In genomic region chr4:94488667-94489066, GRCh38 we compare ENCODE assay signal across 14 cellular contexts. TPM values are rescaled to one million over a fixed set of nuclear protein-coding genes. Genes with fewer than 3 reads are reported as not detected.
DNase-seq lines count a peak whose midpoint lies in the region; ATAC-seq, FAIRE-seq and TF ChIP-seq lines count a peak whose summit lies in the region.
"Had no signal": no experiment of that assay in that cellular context is flagged by ENCODE, and none has a peak within 500 bp of the region (broad histone marks: within the 10 kb centered on the region; RNA-seq: fewer than 3 reads in every experiment).

No MANE protein-coding gene starts in this region.

- CTCF ChIA-PET in BJ (lab: Yijun Ruan, JAX), result no interaction called here
- CTCF ChIA-PET in PC-3 (lab: Charles Lee), result interaction anchor here (0.6 kb wide), 1 partner anchor 43 kb away, joined by 4 read pairs; no protein-coding TSS in a partner anchor

- no peaks in the 10 kb centered on the region for H3K9me1 ChIP-seq in keratinocyte (ENCODE audit: control insufficient read depth, extremely low read depth, insufficient read depth, low read length)

- TF ChIP-seq CTCF in BJ (IDR thresholded peaks at IDR 0.05; ENCODE audit: insufficient read depth, low read depth, low read length), result no peak
- TF ChIP-seq CTCF in PC-3 (conservative IDR thresholded peaks at IDR 0.05; ENCODE audit: low read depth, low read length), result no peak
- TF ChIP-seq CTCF in keratinocyte (optimal IDR thresholded peaks at IDR 0.05 in 1 of 3, IDR thresholded peaks at IDR 0.05 in 1 of 3, conservative IDR thresholded peaks at IDR 0.05 in 1 of 3; ENCODE audit: extremely low read depth in 1 of 3, insufficient read depth in 2 of 3, low read length in 3 of 3), result no peak

- peaks cover 0 to 12% of the 10 kb centered on the region in 2 donors for H3K4me1 Mint-ChIP-seq in effector memory CD8-positive, alpha-beta T cell (ENCODE audit: low read depth in 2 of 2)

- no peak overlapping the region for H3K4me3 Mint-ChIP-seq in effector memory CD8-positive, alpha-beta T cell
- H3K4me3 Mint-ChIP-seq: activated naive CD8-positive, alpha-beta T cell treated with anti-CD3 and anti-CD28 coated beads, Interleukin-2, amount 10 ng/mL, durations not matched to agents 7 days and 5 days had no signal

- H3K27ac Mint-ChIP-seq in effector memory CD8-positive, alpha-beta T cell, result no peak overlapping the region
- H3K27ac Mint-ChIP-seq: activated naive CD8-positive, alpha-beta T cell treated with anti-CD3 and anti-CD28 coated beads, Interleukin-2, amount 10 ng/mL, durations not matched to agents 7 days and 5 days had no signal

- H2AFZ ChIP-seq in PC-3 (ENCODE audit: low read length), result no peak overlapping the region
- H2AFZ ChIP-seq in keratinocyte (ENCODE audit: control insufficient read depth, low read length), result no peak overlapping the region

- H3K79me2 ChIP-seq in PC-3 (ENCODE audit: low read length) (peaks cover 49% of the 10 kb centered on the region), keratinocyte (ENCODE audit: control insufficient read depth, insufficient read depth, low read length) (peaks cover 59% of the 10 kb centered on the region)

- H3K9me3 Mint-ChIP-seq in effector memory CD8-positive, alpha-beta T cell, result no peaks in the 10 kb centered on the region
- H3K9me3 Mint-ChIP-seq: activated naive CD8-positive, alpha-beta T cell treated with anti-CD3 and anti-CD28 coated beads, Interleukin-2, amount 10 ng/mL, durations not matched to agents 7 days and 5 days had no signal

- no peak overlapping the region for H3K4me3 ChIP-seq in BJ (ENCODE audit: low read depth, low read length)
- 0 out of 2 replicates have a peak overlapping the region, but pooled peaks have one; percentile 25 for H3K4me3 ChIP-seq in PC-3 (ENCODE audit: low read length)
- H3K4me3 ChIP-seq in keratinocyte (ENCODE audit: control insufficient read depth in 2 of 3, extremely low read depth in 1 of 3, insufficient read depth in 2 of 3, low read depth in 1 of 3, low read length in 3 of 3), result peak overlapping the region in 2 of 3 experiments; percentile 7 to 18
- H3K4me3 ChIP-seq: BLaER1 treated with 17β-estradiol and CSF1 and Interleukin-3, amounts not matched to agents 10 nM and 100 nM; K562; skin epidermis had no signal

- peak overlapping the region; percentile 65 for H3K4me2 ChIP-seq in PC-3 (ENCODE audit: low read length)
- H3K4me2 ChIP-seq in keratinocyte (ENCODE audit: control insufficient read depth, extremely low read depth, insufficient read depth, low read depth, low read length), result peak overlapping the region; percentile 71
- H3K4me2 ChIP-seq: BLaER1 treated with 17β-estradiol and CSF1 and Interleukin-3, amounts not matched to agents 10 nM and 100 nM had no signal

- peak; percentile 82 for DNase-seq in BJ (ENCODE audit: low read depth)
- peak; percentile 91 for DNase-seq in PC-3
- DNase-seq in dermis blood vessel endothelial cell, result peak; percentile 52
- DNase-seq in keratinocyte (ENCODE audit: low read depth, low spot score), result peak; percentile 91
- no peak for DNase-seq in NCI-H1436 (lab: John Stamatoyannopoulos, UW)
- no peak for DNase-seq in effector memory CD8-positive, alpha-beta T cell
- DNase-seq in middle frontal gyrus (ENCODE audit: extremely low spot score, low spot score), result no peak
- DNase-seq: activated naive CD8-positive, alpha-beta T cell treated with anti-CD3 and anti-CD28 coated beads, Interleukin-2, amount 10 ng/mL, durations not matched to agents 7 days and 5 days; NCI-H187; T1000 had no signal

- H3K9me3 ChIP-seq in PC-3 (ENCODE audit: low read length), result no peaks in the 10 kb centered on the region
- H3K9me3 ChIP-seq in keratinocyte (ENCODE audit: control insufficient read depth, low read depth, low read length), result no peaks in the 10 kb centered on the region
- H3K9me3 ChIP-seq: BLaER1 treated with 17β-estradiol and CSF1 and Interleukin-3, amounts not matched to agents 10 nM and 100 nM had no signal

- H3K27ac ChIP-seq in PC-3 (ENCODE audit: low read length), result peak overlapping the region; percentile 80
- H3K27ac ChIP-seq in keratinocyte (ENCODE audit: control insufficient read depth, insufficient read depth, low read length), result peak overlapping the region; percentile 70
- H3K27ac ChIP-seq: BLaER1 treated with 17β-estradiol and CSF1 and Interleukin-3, amounts not matched to agents 10 nM and 100 nM; skin epidermis had no signal

- H3F3A ChIP-seq in PC-3 (ENCODE audit: low read length, unreplicated experiment), result peaks cover 9% of the 10 kb centered on the region

- H3K27me3 ChIP-seq in BJ (ENCODE audit: control insufficient read depth, insufficient read depth, low read length), result no peaks in the 10 kb centered on the region
- H3K27me3 ChIP-seq in PC-3 (ENCODE audit: low read length), result no peaks in the 10 kb centered on the region
- no peaks in the 10 kb centered on the region for H3K27me3 ChIP-seq in keratinocyte (ENCODE audit: control insufficient read depth, extremely low read depth, insufficient read depth, low read length)
- H3K27me3 ChIP-seq: BLaER1 treated with 17β-estradiol and CSF1 and Interleukin-3, amounts not matched to agents 10 nM and 100 nM had no signal

- H3K27me3 Mint-ChIP-seq in effector memory CD8-positive, alpha-beta T cell, result no peaks in the 10 kb centered on the region
- H3K27me3 Mint-ChIP-seq: activated naive CD8-positive, alpha-beta T cell treated with anti-CD3 and anti-CD28 coated beads, Interleukin-2, amount 10 ng/mL, durations not matched to agents 7 days and 5 days had no signal

- POLR2A ChIA-PET in BJ (lab: Charles Lee) (no interaction called here), PC-3 (lab: Charles Lee; ENCODE audit: unreplicated experiment) (interaction anchor here (0.5 kb wide), 1 partner anchor 30 kb away, joined by 5 read pairs; no protein-coding TSS in a partner anchor)

- H4K20me1 ChIP-seq in PC-3 (ENCODE audit: low read length) (no peaks in the 10 kb centered on the region), keratinocyte (ENCODE audit: control insufficient read depth, extremely low read depth, insufficient read depth, low read length) (no peaks in the 10 kb centered on the region)

- H3K36me3 ChIP-seq in BJ (ENCODE audit: control insufficient read depth, insufficient read depth, low read length) (no peaks in the 10 kb centered on the region), PC-3 (ENCODE audit: low read depth, low read length) (peaks cover 6% of the 10 kb centered on the region; the same call in 1 of the 2 replicates), keratinocyte (ENCODE audit: control insufficient read depth in 2 of 2, extremely low read depth in 1 of 2, insufficient read depth in 2 of 2, low read length in 2 of 2) (peaks cover 0 to 8% of the 10 kb centered on the region in 2 experiments)
- H3K36me3 ChIP-seq: BLaER1 treated with 17β-estradiol and CSF1 and Interleukin-3, amounts not matched to agents 10 nM and 100 nM had no signal

- dilution Hi-C loops in keratinocyte (cut with MboI; ENCODE audit: extremely low pct_ligation_motif_present, low sequenced_read_pairs), result no loop called here

- H3K4me1 ChIP-seq in PC-3 (ENCODE audit: insufficient read depth, low read length) (peaks cover 69% of the 10 kb centered on the region), keratinocyte (ENCODE audit: control insufficient read depth, extremely low read depth, insufficient read depth, low read length) (peaks cover 57% of the 10 kb centered on the region)

- H3K36me3 Mint-ChIP-seq in effector memory CD8-positive, alpha-beta T cell (ENCODE audit: insufficient read depth), result peaks cover 3% of the 10 kb centered on the region
- H3K36me3 Mint-ChIP-seq: activated naive CD8-positive, alpha-beta T cell treated with anti-CD3 and anti-CD28 coated beads, Interleukin-2, amount 10 ng/mL, durations not matched to agents 7 days and 5 days had no signal

- peak; percentile 83 for ATAC-seq in PC-3
- no peak for ATAC-seq in effector memory CD8-positive, alpha-beta T cell (replicated peaks)
- no peak for ATAC-seq in GM18511 (IDR thresholded peaks at IDR 0.05; ENCODE audit: unreplicated experiment)
- ATAC-seq: K562 had no signal

- peak; percentile 93 for FAIRE-seq in keratinocyte (lab: Jason Lieb, UNC)
- FAIRE-seq: K562 had no signal

- H3K9me2 ChIP-seq in PC-3 (replicated peaks; ENCODE audit: low read length), result no peaks in the 10 kb centered on the region

- no TSS peak for BruUV-seq in PC-3 (replicated peaks; lab: Mats Ljungman, UMichigan)

- H3K9ac ChIP-seq in PC-3 (ENCODE audit: low read length) (peak overlapping the region; percentile 9; the same call in 1 of the 2 replicates), keratinocyte (ENCODE audit: control insufficient read depth, extremely low read depth, insufficient read depth, low read length) (peak overlapping the region; percentile 31)
- H3K9ac ChIP-seq: BLaER1 treated with 17β-estradiol and CSF1 and Interleukin-3, amounts not matched to agents 10 nM and 100 nM had no signal

- intact Hi-C loops in PC-3 (cut with micrococcal nuclease), result loop anchor here (2.0 to 5.0 kb wide), 3 partner anchors 16 to 81 kb away; partner anchors contain the start of gene PDLIM5

RNA-seq across cellular contexts. Expression of gene PDLIM5, which starts 36.9 kb away (rescaled TPM):
- polyA plus RNA-seq in BJ (2011; rRNA removed), result 207 and 353 TPM in 2 replicates
- 263 and 278 TPM in 2 replicates for polyA minus RNA-seq in BJ (2011; rRNA and poly(A)+ RNA removed)
- total RNA-seq in PC-3 (2014; rRNA removed), result 30.7 and 57.8 TPM in 2 replicates
- total RNA-seq in dermis blood vessel endothelial cell, result 112 and 113 TPM in 2 replicates
- 112 to 123 TPM (median 121 TPM) in 3 replicates for polyA plus RNA-seq in keratinocyte
- polyA plus RNA-seq in keratinocyte (2011; ENCODE audit: low read depth), result 70.2 TPM
- 86.5 and 117 TPM in 2 replicates for polyA plus RNA-seq in keratinocyte (2011; cell fraction: cytosol; rRNA removed)
- polyA plus RNA-seq in keratinocyte (2011; cell fraction: nucleus; rRNA removed), result 138 and 152 TPM in 2 replicates
- polyA plus RNA-seq in keratinocyte (2012; ENCODE audit: low replicate concordance), result 42.5 and 63.4 TPM in 2 replicates
- 185 to 420 TPM (median 373 TPM) in 3 replicates for polyA minus RNA-seq in keratinocyte
- 88.2 TPM for polyA minus RNA-seq in keratinocyte (2011; cell fraction: cytosol; rRNA and poly(A)+ RNA removed)
- polyA minus RNA-seq in keratinocyte (2011; cell fraction: nucleus; rRNA and poly(A)+ RNA removed), result 164 and 306 TPM in 2 replicates

Comparison
In these comparisons a context has a peak if more than half of its experiments do, and no peak if none do; other contexts are left out.
1. DNase-seq: peak in BJ (single experiment), PC-3 (single experiment), dermis blood vessel endothelial cell (single experiment) and keratinocyte (single experiment); none in NCI-H1436 (single experiment), effector memory CD8-positive, alpha-beta T cell (0 of 3) and middle frontal gyrus (single experiment).